Comparison of ENCODE assay signal across 1 cellular context in genomic region chr2:227428731-227429285, GRCh38.
TF ChIP-seq lines count a peak whose summit lies in the region.

No MANE protein-coding gene starts in this region.

TF ChIP-seq in H1, 55 proteins besides CTCF, POLR2A, EP300 and RAD21:
- TF ChIP-seq TBP (IDR thresholded peaks at IDR 0.05; ENCODE audit: low read depth, low read length) (no peak), ASH2L (IDR thresholded peaks at IDR 0.05; ENCODE audit: low read length) (no peak), GABPA (IDR thresholded peaks at IDR 0.05; ENCODE audit: borderline replicate concordance, insufficient read depth, low read length) (no peak), YY1 (IDR thresholded peaks at IDR 0.05; ENCODE audit: low read depth, low read length) (no peak), HDAC2 (IDR thresholded peaks at IDR 0.05; ENCODE audit: borderline replicate concordance in 1 of 2, low read depth in 2 of 2, low read length in 2 of 2) (no peak), CREB1 (IDR thresholded peaks at IDR 0.05) (no peak), JUND (IDR thresholded peaks at IDR 0.05; ENCODE audit: low read length) (no peak), JUN (IDR thresholded peaks at IDR 0.05; ENCODE audit: low read depth, low read length) (no peak), NANOG (IDR thresholded peaks at IDR 0.05; ENCODE audit: insufficient read depth, low read depth, low read length, poor library complexity, severe bottlenecking) (no peak), SIRT6 (IDR thresholded peaks at IDR 0.05; ENCODE audit: low read length) (no peak), TCF12 (IDR thresholded peaks at IDR 0.05; ENCODE audit: low read depth, low read length) (no peak), E2F6 (IDR thresholded peaks at IDR 0.05) (no peak), EGR1 (IDR thresholded peaks at IDR 0.05; ENCODE audit: borderline replicate concordance, low read depth, low read length) (no peak), KDM1A (IDR thresholded peaks at IDR 0.05; ENCODE audit: borderline replicate concordance, low read length) (no peak), CBX8 (IDR thresholded peaks at IDR 0.05; ENCODE audit: borderline replicate concordance, low read depth, low read length) (no peak)
